Comparison of ENCODE assay signal across 8 cellular contexts in the genomic region with DNA sequence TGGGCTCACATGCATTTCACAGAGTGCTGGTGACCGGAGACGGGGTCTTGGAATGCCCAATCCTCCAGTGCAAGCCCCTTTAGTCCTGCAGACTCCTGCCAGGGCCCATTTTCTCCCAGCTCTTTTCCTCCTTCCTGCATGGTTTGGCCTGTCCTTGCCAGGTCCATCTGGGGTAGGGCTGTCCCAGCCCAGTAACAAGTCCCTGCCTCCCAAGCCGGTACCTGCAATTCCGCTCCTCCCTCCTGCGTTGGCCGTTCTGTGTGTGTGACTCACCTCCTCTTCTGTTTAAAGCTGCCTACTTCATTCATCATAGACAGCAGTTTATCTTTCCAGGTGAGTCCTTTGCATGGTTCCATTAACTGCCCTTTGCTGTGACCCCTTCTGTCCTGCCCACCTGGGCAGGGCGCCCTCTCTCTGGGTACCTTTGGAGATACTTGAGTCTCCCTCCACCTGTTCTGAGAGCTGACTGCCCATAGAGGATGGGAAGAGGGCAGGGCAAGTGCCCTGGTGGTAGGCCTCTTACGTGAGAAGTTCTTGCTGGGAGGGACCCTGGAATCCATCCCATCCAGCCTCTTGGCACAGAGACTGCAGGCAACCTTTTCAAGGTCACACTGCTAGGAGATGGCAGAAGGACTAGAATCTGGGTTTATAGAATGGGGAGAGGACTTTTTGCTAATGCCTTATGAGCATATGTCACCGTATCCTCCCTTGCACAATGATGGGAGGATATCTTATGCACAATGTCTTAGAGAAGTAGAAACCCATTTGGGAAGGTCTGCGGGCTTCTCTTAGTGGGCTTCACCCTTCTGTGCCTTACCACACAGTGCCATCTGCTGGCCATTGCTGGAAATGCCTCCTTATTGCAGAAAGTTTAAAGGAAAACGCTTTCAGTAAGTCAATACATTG. TPM values are rescaled to one million over a fixed set of nuclear protein-coding genes. Genes with fewer than 3 reads are reported as not detected.
DNase-seq lines count a peak whose midpoint lies in the region; ATAC-seq, FAIRE-seq and TF ChIP-seq lines count a peak whose summit lies in the region.

No MANE protein-coding gene starts in this region.

- H3K27me3 ChIP-seq in bronchial epithelial cell (ENCODE audit: control insufficient read depth, insufficient read depth, low read length), result no peaks in the 10 kb centered on the region

- CTCF ChIA-PET in activated B cell treated with CpG ODN at 0.5 μM for 24 hours (lab: Charles Lee), result interaction anchor here (0.7 to 7.8 kb wide), 26 partner anchors 9 to 405 kb away, joined by 3 to 131 read pairs (median 8); a partner anchor contains a TSS

- no peaks in the 10 kb centered on the region for H3K9me3 Mint-ChIP-seq in activated B cell treated with CpG ODN at 0.5 μM for 24 hours

- no peak for FAIRE-seq in bronchial epithelial cell (lab: Jason Lieb, UNC)

- H3K36me3 Mint-ChIP-seq in activated B cell treated with CpG ODN at 0.5 μM for 24 hours (ENCODE audit: low read depth), result peaks cover 44% of the 10 kb centered on the region

- intact Hi-C loops in activated B cell treated with CpG ODN at 0.5 μM for 24 hours (cut with micrococcal nuclease), result loop anchor here (1.0 to 5.0 kb wide), 8 partner anchors 33 to 474 kb away; a partner anchor contains a TSS

- ATAC-seq in activated B cell treated with CpG ODN at 0.5 μM for 24 hours (ENCODE audit: low read depth) (peak; percentile 64), HG03175 (IDR thresholded peaks at IDR 0.05; ENCODE audit: unreplicated experiment) (no peak)

- no peak for TF ChIP-seq CTCF in activated B cell treated with CpG ODN at 0.5 μM for 24 hours (IDR thresholded peaks at IDR 0.05)
- peak; percentile 88 for TF ChIP-seq CTCF in bronchial epithelial cell (IDR thresholded peaks at IDR 0.05; ENCODE audit: insufficient read depth, low read length, severe bottlenecking)

- no peak overlapping the region for H3K27ac Mint-ChIP-seq in activated B cell treated with CpG ODN at 0.5 μM for 24 hours

- DNase-seq in activated gamma-delta T cell treated with Interleukin-2 at 50 U/mL for 16 hours, result peak; percentile 86
- no peak for DNase-seq in activated gamma-delta T cell (lab: John Stamatoyannopoulos, UW)
- peak; percentile 80 for DNase-seq in NCI-H2227 (lab: John Stamatoyannopoulos, UW; ENCODE audit: unreplicated experiment)
- DNase-seq in activated B cell treated with CpG ODN at 0.5 μM for 24 hours, result peak; percentile 71
- DNase-seq in bronchial epithelial cell (ENCODE audit: low read depth), result peak; percentile 63
- peak; percentile 97 for DNase-seq in inferior parietal cortex (ENCODE audit: extremely low spot score)
- DNase-seq in stimulated activated CD4-positive, alpha-beta T cell treated with anti-CD3 and anti-CD28 coated beads, Interleukin-15, amount 100 ng/mL, for 48 hours (ENCODE audit: low read depth in 2 of 2), result peak; percentile 61 to 73

- H3K27me3 Mint-ChIP-seq in activated B cell treated with CpG ODN at 0.5 μM for 24 hours, result no peaks in the 10 kb centered on the region

- H3K4me1 Mint-ChIP-seq in activated B cell treated with CpG ODN at 0.5 μM for 24 hours, result peaks cover 2% of the 10 kb centered on the region

- POLR2A ChIA-PET in activated B cell treated with CpG ODN at 0.5 μM for 24 hours (lab: Charles Lee), result no interaction called here

- H3K36me3 ChIP-seq in bronchial epithelial cell (ENCODE audit: control insufficient read depth, insufficient read depth, low read length), result peaks cover 2% of the 10 kb centered on the region

- no peak overlapping the region for H3K4me3 ChIP-seq in bronchial epithelial cell (ENCODE audit: low read depth, low read length)

- no peak overlapping the region for H3K4me3 Mint-ChIP-seq in activated B cell treated with CpG ODN at 0.5 μM for 24 hours

RNA-seq across cellular contexts. Expression of a gene that starts 29.7 kb away (rescaled TPM):
- 76.8 and 79.9 TPM in 2 replicates for total RNA-seq in activated B cell treated with CpG ODN at 0.5 μM for 24 hours
- total RNA-seq in bronchial epithelial cell, result 1.3 TPM in 2 replicates

Comparison
In these comparisons a context has a peak if more than half of its experiments do, and no peak if none do; other contexts are left out.
1. RNA of a gene that starts 29.7 kb away (total RNA-seq): 76.8 to 79.9 TPM in activated B cell treated with CpG ODN at 0.5 μM for 24 hours; 1.3 TPM in bronchial epithelial cell; every median in the first group is over 10 times any median in the second.